In the genomic region with DNA sequence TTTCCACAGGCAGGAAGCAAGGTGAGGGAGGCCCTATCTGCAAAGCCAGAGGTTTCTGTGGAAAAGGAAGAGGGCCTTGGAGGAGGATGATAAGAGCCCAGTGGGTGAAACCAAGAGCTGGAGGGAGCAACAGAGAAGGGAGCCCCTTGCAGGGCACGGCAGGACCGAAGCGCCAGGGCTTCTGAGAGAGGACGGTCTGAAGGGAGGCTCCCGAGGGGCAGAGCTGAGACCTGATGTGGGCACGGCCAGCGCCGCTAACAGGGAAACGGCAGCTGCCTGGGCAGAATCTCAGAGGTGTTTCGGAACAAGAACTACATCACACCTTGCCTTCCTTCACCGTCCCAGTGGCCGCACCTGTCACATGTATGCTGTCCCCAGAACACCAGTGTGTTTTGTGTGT, we compare ENCODE assay signal across 5 cellular contexts.
"Had no signal": no experiment of that assay in that cellular context is flagged by ENCODE, and none has a peak within 500 bp of the region (broad histone marks: within the 10 kb centered on the region; RNA-seq: fewer than 3 reads in every experiment).

No MANE protein-coding gene starts in this region.

- H3K4me1 Mint-ChIP-seq: H9 had no signal

- DNase-seq: GM23248, GOT3, H9, HCEC 1CT, IMR-90 had no signal

- H3K4me3 Mint-ChIP-seq: H9 had no signal
